1 cellular context compared by ENCODE assay signal in genomic region chr20:62986257-62986807, GRCh38.
TF ChIP-seq lines count a peak whose summit lies in the region.

No MANE protein-coding gene starts in this region.

TF ChIP-seq in H1, 55 proteins besides CTCF, POLR2A, EP300 and RAD21:
- TF ChIP-seq NANOG (IDR thresholded peaks at IDR 0.05; ENCODE audit: insufficient read depth, low read depth, low read length, poor library complexity, severe bottlenecking), result no peak
- no peak for TF ChIP-seq SRF (IDR thresholded peaks at IDR 0.05; ENCODE audit: low read depth, low read length)
- TF ChIP-seq SUZ12 (IDR thresholded peaks at IDR 0.05; ENCODE audit: low read length), result no peak
- no peak for TF ChIP-seq BRCA1 (IDR thresholded peaks at IDR 0.05; ENCODE audit: low read depth, low read length)
